In the genomic region with DNA sequence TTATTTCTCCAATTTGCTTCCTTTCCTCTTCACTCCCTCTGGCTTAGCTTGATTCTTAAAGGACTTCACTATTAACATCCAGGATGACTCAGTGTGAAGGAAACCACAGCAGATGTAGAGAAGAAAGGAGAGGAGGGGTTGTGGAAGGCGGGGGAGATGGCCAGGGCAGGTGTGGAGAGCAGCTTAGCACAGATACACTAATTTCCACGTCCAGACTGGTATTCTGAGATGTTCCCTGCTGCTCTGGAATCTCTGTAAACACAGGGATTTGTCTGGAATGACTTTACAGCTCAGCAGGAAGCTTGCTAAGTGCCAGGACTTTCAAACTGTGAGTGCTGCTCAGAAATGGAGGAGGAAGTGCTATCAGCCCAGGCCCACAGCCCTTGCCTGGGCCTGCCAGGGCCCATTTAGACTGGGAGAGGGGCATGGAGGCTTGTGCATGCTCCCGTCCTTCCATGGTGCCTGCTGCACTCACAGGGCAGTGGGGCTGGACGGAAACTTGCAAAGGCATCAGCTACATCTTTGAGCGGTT, we compare ENCODE assay signal across 10 cellular contexts.
A peak's percentile ranks its signal among the peaks of the same experiment; 100 is the strongest.
DNase-seq lines count a peak whose midpoint lies in the region; ATAC-seq lines count a peak whose summit lies in the region.
"Had no signal": no experiment of that assay in that cellular context is flagged by ENCODE, and none has a peak within 500 bp of the region (broad histone marks: within the 10 kb centered on the region; RNA-seq: fewer than 3 reads in every experiment).

No MANE protein-coding gene starts in this region.

- H3K4me3 ChIP-seq in HUES64 (ENCODE audit: low read length): peak overlapping the region; percentile 18; the same call in 1 of the 2 replicates
- H3K4me3 ChIP-seq in adipocyte (ENCODE audit: low read length): no peak overlapping the region

- peaks cover 30% of the 10 kb centered on the region for H3K4me1 ChIP-seq in HUES64 (ENCODE audit: insufficient read depth, low read length)
- peaks cover 9% of the 10 kb centered on the region for H3K4me1 ChIP-seq in adipocyte (ENCODE audit: control insufficient read depth, insufficient read depth, low read length)

- H3K27me3 ChIP-seq in HUES64 (ENCODE audit: insufficient read depth, low read length) (no peaks in the 10 kb centered on the region), adipocyte (replicated peaks; ENCODE audit: control insufficient read depth, insufficient read depth, low read length) (no peaks in the 10 kb centered on the region)

- ATAC-seq in GM21447 (IDR thresholded peaks at IDR 0.05; ENCODE audit: unreplicated experiment): no peak

- DNase-seq in AG20443 (ENCODE audit: low spot score) (peak; percentile 53), adipocyte (ENCODE audit: low read depth) (peak; percentile 60), iris pigment epithelial cell (ENCODE audit: low read depth) (peak; percentile 77), NCI-H1694 (lab: John Stamatoyannopoulos, UW) (no peak), RKO (ENCODE audit: low spot score) (no peak), NK-92 (lab: John Stamatoyannopoulos, UW; ENCODE audit: unreplicated experiment) (no peak)
- DNase-seq: activated B cell treated with CpG ODN at 0.5 μM for 24 hours; stimulated activated CD4-positive, alpha-beta T cell treated with anti-CD3 and anti-CD28 coated beads, Interleukin-2, amount 100 ng/mL, for 24 hours had no signal

- WGBS in HUES64: 8% methylated on average over 5 of the region's 5 CpGs

- H3K9ac ChIP-seq in HUES64 (ENCODE audit: low read depth, low read length): peak overlapping the region; percentile 69
- H3K9ac ChIP-seq in adipocyte (ENCODE audit: low read length): no peak overlapping the region

- no peaks in the 10 kb centered on the region for H3K9me3 ChIP-seq in HUES64 (ENCODE audit: insufficient read depth, low read depth, low read length)
- no peaks in the 10 kb centered on the region for H3K9me3 ChIP-seq in adipocyte (ENCODE audit: control insufficient read depth, low read length)

- peak overlapping the region; percentile 94 for H3K27ac ChIP-seq in HUES64 (ENCODE audit: low read depth, low read length)

- H3K36me3 ChIP-seq in HUES64 (ENCODE audit: insufficient read depth, low read length): no peaks in the 10 kb centered on the region
- no peaks in the 10 kb centered on the region for H3K36me3 ChIP-seq in adipocyte (ENCODE audit: control insufficient read depth, insufficient read depth, low read length, severe bottlenecking)

Comparison
In these comparisons a context has a peak if more than half of its experiments do, and no peak if none do; other contexts are left out.
1. DNase-seq: peak in AG20443 (single experiment), adipocyte (single experiment) and iris pigment epithelial cell (single experiment); none in NCI-H1694 (single experiment), RKO (single experiment) and NK-92 (single experiment).